ENCODE assay signal across 33 cellular contexts in genomic region chr19:11225815-11226214, GRCh38. TPM values are rescaled to one million over a fixed set of nuclear protein-coding genes. Genes with fewer than 3 reads are reported as not detected.
"Had no signal": no experiment of that assay in that cellular context is flagged by ENCODE, and none has a peak within 500 bp of the region (broad histone marks: within the 10 kb centered on the region; RNA-seq: fewer than 3 reads in every experiment).

No MANE protein-coding gene starts in this region.

- H3K4me2 ChIP-seq: smooth muscle cell had no signal

- H3K79me2 ChIP-seq: parathyroid adenoma had no signal

- H3K27ac Mint-ChIP-seq: naive B cell; naive thymus-derived CD8-positive, alpha-beta T cell; natural killer cell treated with Interleukin-12 subunit alpha and Interleukin-12 subunit beta and Interleukin-15 and Interleukin-18, amount 100 ng/mL, for 72 hours; nephron progenitor cell; stimulated activated memory B cell treated with anti-CD40 and anti-IgM and Interleukin-4, amounts not matched to agents 10 μg/mL and 1 μg/mL and 100 μg/mL, for 72 hours; stimulated activated naive CD8-positive, alpha-beta T cell treated with anti-CD3 and anti-CD28 coated beads, Interleukin-15, amount 100 ng/mL, for 72 hours; type B pancreatic cell had no signal

- H3K9ac ChIP-seq: parathyroid adenoma had no signal

- H2AFZ ChIP-seq: parathyroid adenoma had no signal

- H3K9me3 ChIP-seq: neutrophil, ovary, testis, transverse colon, upper lobe of right lung, uterus had no signal

- H3K27ac ChIP-seq: neutrophil, ovary, parathyroid adenoma, psoas muscle, skin epidermis, spleen, suprapubic skin, testis, tibial artery, transverse colon, upper lobe of right lung, uterus had no signal

- H3K27me3 Mint-ChIP-seq: natural killer cell treated with Interleukin-12 subunit alpha and Interleukin-12 subunit beta and Interleukin-15 and Interleukin-18, amount 100 ng/mL, for 72 hours; progenitor cell of endocrine pancreas; stimulated activated memory B cell treated with anti-CD40 and anti-IgM and Interleukin-4, amounts not matched to agents 10 μg/mL and 1 μg/mL and 100 μg/mL, for 72 hours; stimulated activated naive CD8-positive, alpha-beta T cell treated with anti-CD3 and anti-CD28 coated beads, Interleukin-15, amount 100 ng/mL, for 72 hours; type B pancreatic cell had no signal

- H3K36me3 Mint-ChIP-seq: natural killer cell treated with Interleukin-12 subunit alpha and Interleukin-12 subunit beta and Interleukin-15 and Interleukin-18, amount 100 ng/mL, for 72 hours had no signal

- H3K4me3 ChIP-seq: ovary, psoas muscle, skin epidermis, smooth muscle cell, spleen, suprapubic skin, testis, tibial artery, transverse colon, upper lobe of right lung, uterus had no signal

- DNase-seq: naive B cell; naive thymus-derived CD8-positive, alpha-beta T cell; nephron progenitor cell; nucleus accumbens; ovary; posterior cingulate gyrus; spleen; stimulated activated CD4-positive, alpha-beta T cell treated with anti-CD3 and anti-CD28 coated beads, Interleukin-12 subunit alpha, Interleukin-12 subunit beta, amount 100 ng/mL, for 4 hours; stimulated activated CD4-positive, alpha-beta T cell treated with anti-CD3 and anti-CD28 coated beads, Interleukin-1b, Interleukin-23, amount 100 ng/mL, for 48 hours; stimulated activated CD4-positive, alpha-beta T cell treated with anti-CD3 and anti-CD28 coated beads, Interleukin-4, amount 100 ng/mL, for 1 hour; stimulated activated CD4-positive, alpha-beta T cell treated with anti-CD3 and anti-CD28 coated beads, Interleukin-4, amount 100 ng/mL, for 4 hours; stimulated activated CD8-positive, alpha-beta memory T cell treated with anti-CD3 and anti-CD28 coated beads, Interleukin-4, amount 100 ng/mL, for 48 hours; stimulated activated naive CD4-positive, alpha-beta T cell; stimulated activated naive CD8-positive, alpha-beta T cell treated with anti-CD3 and anti-CD28 coated beads, Interleukin-15, amount 100 ng/mL, for 72 hours; stimulated activated naive CD8-positive, alpha-beta T cell treated with anti-CD3 and anti-CD28 coated beads, Interleukin-15, Interleukin-2, amounts not matched to agents 100 U/mL and 50 U/mL, for 24 hours; testis; transverse colon; upper lobe of right lung; uterus had no signal

- ATAC-seq: naive thymus-derived CD8-positive, alpha-beta T cell; natural killer cell treated with Interleukin-12 subunit alpha and Interleukin-12 subunit beta and Interleukin-15 and Interleukin-18, amount 100 ng/mL, for 72 hours; stimulated activated memory B cell treated with anti-CD40 and anti-IgM and Interleukin-4, amounts not matched to agents 10 μg/mL and 1 μg/mL and 100 μg/mL, for 72 hours; stimulated activated naive CD8-positive, alpha-beta T cell treated with anti-CD3 and anti-CD28 coated beads, Interleukin-15, amount 100 ng/mL, for 72 hours; stimulated activated naive CD8-positive, alpha-beta T cell treated with anti-CD3 and anti-CD28 coated beads, Interleukin-15, Interleukin-2, amounts not matched to agents 100 U/mL and 50 U/mL, for 24 hours; upper lobe of right lung had no signal

- H3K27me3 ChIP-seq: neutrophil, ovary, spleen, suprapubic skin, testis, tibial artery, transverse colon, upper lobe of right lung, uterus had no signal

- H3K4me1 ChIP-seq: parathyroid adenoma, psoas muscle, spleen, suprapubic skin, testis, tibial artery, transverse colon, upper lobe of right lung, uterus had no signal

- H3K4me1 Mint-ChIP-seq: nephron progenitor cell; neural crest cell; stimulated activated memory B cell treated with anti-CD40 and anti-IgM and Interleukin-4, amounts not matched to agents 10 μg/mL and 1 μg/mL and 100 μg/mL, for 72 hours; stimulated activated naive CD8-positive, alpha-beta T cell treated with anti-CD3 and anti-CD28 coated beads, Interleukin-15, amount 100 ng/mL, for 72 hours had no signal

- H3K4me3 Mint-ChIP-seq: naive B cell; naive thymus-derived CD8-positive, alpha-beta T cell; natural killer cell treated with Interleukin-12 subunit alpha and Interleukin-12 subunit beta and Interleukin-15 and Interleukin-18, amount 100 ng/mL, for 72 hours; nephron progenitor cell; neural crest cell; stimulated activated memory B cell treated with anti-CD40 and anti-IgM and Interleukin-4, amounts not matched to agents 10 μg/mL and 1 μg/mL and 100 μg/mL, for 72 hours; stimulated activated naive CD8-positive, alpha-beta T cell treated with anti-CD3 and anti-CD28 coated beads, Interleukin-15, amount 100 ng/mL, for 72 hours; type B pancreatic cell had no signal

- H3K36me3 ChIP-seq: neutrophil, ovary, uterus had no signal

RNA-seq across cellular contexts. Expression of gene ANGPTL8, which starts 13.6 kb away (rescaled TPM):
- total RNA-seq: naive thymus-derived CD8-positive, alpha-beta T cell; natural killer cell treated with Interleukin-12 subunit alpha and Interleukin-12 subunit beta and Interleukin-15 and Interleukin-18, amount 100 ng/mL, for 72 hours; neural crest cell; progenitor cell of endocrine pancreas; renal cortical epithelial cell; spleen; suprapubic skin; testis; transverse colon; upper lobe of right lung; urinary bladder had no signal
- polyA plus RNA-seq: naive thymus-derived CD8-positive, alpha-beta T cell had no signal

RNA-seq across cellular contexts. Expression of gene KANK2, which starts 28.5 kb away (rescaled TPM):
- polyA plus RNA-seq: naive thymus-derived CD8-positive, alpha-beta T cell had no signal

RNA-seq across cellular contexts. Expression of gene DOCK6, which starts 36.5 kb away (rescaled TPM):
- polyA plus RNA-seq: naive thymus-derived CD8-positive, alpha-beta T cell had no signal
